Comparison of ENCODE assay signal across 1 cellular context in genomic region chr1:181089777-181090505, GRCh38.
TF ChIP-seq lines count a peak whose summit lies in the region.

No MANE protein-coding gene starts in this region.

TF ChIP-seq in HepG2, 621 proteins besides CTCF, POLR2A, EP300 and RAD21 (continued from another document and continues in another):
- TF ChIP-seq HNF1B (CRISPR knock-in tag; IDR thresholded peaks at IDR 0.05) (0 out of 2 replicates have a peak, but pooled peaks have one; percentile 29), HNRNPUL1 (IDR thresholded peaks at IDR 0.05; ENCODE audit: low read depth, low read length) (no peak), GFI1 (CRISPR knock-in tag; IDR thresholded peaks at IDR 0.05; ENCODE audit: borderline replicate concordance) (0 out of 2 replicates have a peak, but pooled peaks have one; percentile 20), ZNF768 (CRISPR knock-in tag; IDR thresholded peaks at IDR 0.05) (peak; percentile 53; the same call in 1 of the 2 replicates), GABPB1 (CRISPR knock-in tag; IDR thresholded peaks at IDR 0.05) (peak; percentile 61; the same call in 1 of the 2 replicates), ZBTB38 (CRISPR knock-in tag; IDR thresholded peaks at IDR 0.05) (peak; percentile 21; the same call in 1 of the 2 replicates), HNRNPLL (IDR thresholded peaks at IDR 0.05; ENCODE audit: low read depth, low read length, poor library complexity, severe bottlenecking) (peak; percentile 50), TOPORS (CRISPR knock-in tag; IDR thresholded peaks at IDR 0.05) (no peak), ZNF879 (CRISPR knock-in tag; IDR thresholded peaks at IDR 0.05) (no peak), PITX1 (CRISPR knock-in tag; IDR thresholded peaks at IDR 0.05) (peak; percentile 62; the same call in 1 of the 2 replicates), HOMEZ (CRISPR knock-in tag; IDR thresholded peaks at IDR 0.05; ENCODE audit: low read depth) (0 out of 2 replicates have a peak, but pooled peaks have one; percentile 20), ARID2 (CRISPR knock-in tag; IDR thresholded peaks at IDR 0.05; ENCODE audit: borderline replicate concordance) (peak; percentile 15; the same call in 1 of the 2 replicates), YY1 (IDR thresholded peaks at IDR 0.05; ENCODE audit: insufficient read depth, insufficient replicate concordance, low read depth, low read length) (peak; percentile 35), AHDC1 (CRISPR knock-in tag; IDR thresholded peaks at IDR 0.05; ENCODE audit: borderline replicate concordance) (peak; percentile 41; the same call in 1 of the 2 replicates), KLF16 (CRISPR knock-in tag; IDR thresholded peaks at IDR 0.05) (0 out of 4 replicates have a peak, but pooled peaks of 1 of the 2 experiments have one; percentile 11), KMT2A (CRISPR knock-in tag; IDR thresholded peaks at IDR 0.05) (peak; percentile 75), ZNF549 (CRISPR knock-in tag; IDR thresholded peaks at IDR 0.05) (no peak), LCORL (IDR thresholded peaks at IDR 0.05) (no peak), LCORL (CRISPR knock-in tag; IDR thresholded peaks at IDR 0.05) (peak; percentile 26; the same call in 1 of the 2 replicates), ZNF609 (CRISPR knock-in tag; IDR thresholded peaks at IDR 0.05; ENCODE audit: borderline replicate concordance) (peak; percentile 37; the same call in 1 of the 2 replicates), NONO (IDR thresholded peaks at IDR 0.05) (no peak), NONO (CRISPR knock-in tag; conservative IDR thresholded peaks at IDR 0.05) (0 out of 2 replicates have a peak, but pooled peaks have one; percentile 19), MAFG (CRISPR knock-in tag; IDR thresholded peaks at IDR 0.05) (0 out of 2 replicates have a peak, but pooled peaks have one; percentile 23), HNRNPL (IDR thresholded peaks at IDR 0.05; ENCODE audit: low read depth, low read length) (peak; percentile 81), PHF8 (CRISPR knock-in tag; IDR thresholded peaks at IDR 0.05) (peak; percentile 55), AGO1 (IDR thresholded peaks at IDR 0.05; ENCODE audit: low read depth, low read length, poor library complexity, severe bottlenecking) (peak; percentile 43), ZNF7 (CRISPR knock-in tag; IDR thresholded peaks at IDR 0.05) (no peak), ARNT2 (CRISPR knock-in tag; IDR thresholded peaks at IDR 0.05; ENCODE audit: low read depth) (0 out of 2 replicates have a peak, but pooled peaks have one; percentile 47)
- TF ChIP-seq, protein P1, sequence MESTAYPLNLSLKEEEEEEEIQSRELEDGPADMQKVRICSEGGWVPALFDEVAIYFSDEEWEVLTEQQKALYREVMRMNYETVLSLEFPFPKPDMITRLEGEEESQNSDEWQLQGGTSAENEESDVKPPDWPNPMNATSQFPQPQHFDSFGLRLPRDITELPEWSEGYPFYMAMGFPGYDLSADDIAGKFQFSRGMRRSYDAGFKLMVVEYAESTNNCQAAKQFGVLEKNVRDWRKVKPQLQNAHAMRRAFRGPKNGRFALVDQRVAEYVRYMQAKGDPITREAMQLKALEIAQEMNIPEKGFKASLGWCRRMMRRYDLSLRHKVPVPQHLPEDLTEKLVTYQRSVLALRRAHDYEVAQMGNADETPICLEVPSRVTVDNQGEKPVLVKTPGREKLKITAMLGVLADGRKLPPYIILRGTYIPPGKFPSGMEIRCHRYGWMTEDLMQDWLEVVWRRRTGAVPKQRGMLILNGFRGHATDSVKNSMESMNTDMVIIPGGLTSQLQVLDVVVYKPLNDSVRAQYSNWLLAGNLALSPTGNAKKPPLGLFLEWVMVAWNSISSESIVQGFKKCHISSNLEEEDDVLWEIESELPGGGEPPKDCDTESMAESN (CRISPR knock-in tag; conservative IDR thresholded peaks at IDR 0.05): 0 out of 2 replicates have a peak, but pooled peaks have one; percentile 10
- TF ChIP-seq, protein P2, sequence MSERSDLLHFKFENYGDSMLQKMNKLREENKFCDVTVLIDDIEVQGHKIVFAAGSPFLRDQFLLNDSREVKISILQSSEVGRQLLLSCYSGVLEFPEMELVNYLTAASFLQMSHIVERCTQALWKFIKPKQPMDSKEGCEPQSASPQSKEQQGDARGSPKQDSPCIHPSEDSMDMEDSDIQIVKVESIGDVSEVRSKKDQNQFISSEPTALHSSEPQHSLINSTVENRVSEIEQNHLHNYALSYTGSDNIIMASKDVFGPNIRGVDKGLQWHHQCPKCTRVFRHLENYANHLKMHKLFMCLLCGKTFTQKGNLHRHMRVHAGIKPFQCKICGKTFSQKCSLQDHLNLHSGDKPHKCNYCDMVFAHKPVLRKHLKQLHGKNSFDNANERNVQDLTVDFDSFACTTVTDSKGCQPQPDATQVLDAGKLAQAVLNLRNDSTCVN (CRISPR knock-in tag; IDR thresholded peaks at IDR 0.05; ENCODE audit: borderline replicate concordance): peak; percentile 37; the same call in 1 of the 2 replicates
- TF ChIP-seq, protein P3, sequence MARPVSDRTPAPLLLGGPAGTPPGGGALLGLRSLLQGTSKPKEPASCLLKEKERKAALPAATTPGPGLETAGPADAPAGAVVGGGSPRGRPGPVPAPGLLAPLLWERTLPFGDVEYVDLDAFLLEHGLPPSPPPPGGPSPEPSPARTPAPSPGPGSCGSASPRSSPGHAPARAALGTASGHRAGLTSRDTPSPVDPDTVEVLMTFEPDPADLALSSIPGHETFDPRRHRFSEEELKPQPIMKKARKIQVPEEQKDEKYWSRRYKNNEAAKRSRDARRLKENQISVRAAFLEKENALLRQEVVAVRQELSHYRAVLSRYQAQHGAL (CRISPR knock-in tag; IDR thresholded peaks at IDR 0.05; ENCODE audit: not compliant biosample characterization): no peak
- TF ChIP-seq, protein P4, sequence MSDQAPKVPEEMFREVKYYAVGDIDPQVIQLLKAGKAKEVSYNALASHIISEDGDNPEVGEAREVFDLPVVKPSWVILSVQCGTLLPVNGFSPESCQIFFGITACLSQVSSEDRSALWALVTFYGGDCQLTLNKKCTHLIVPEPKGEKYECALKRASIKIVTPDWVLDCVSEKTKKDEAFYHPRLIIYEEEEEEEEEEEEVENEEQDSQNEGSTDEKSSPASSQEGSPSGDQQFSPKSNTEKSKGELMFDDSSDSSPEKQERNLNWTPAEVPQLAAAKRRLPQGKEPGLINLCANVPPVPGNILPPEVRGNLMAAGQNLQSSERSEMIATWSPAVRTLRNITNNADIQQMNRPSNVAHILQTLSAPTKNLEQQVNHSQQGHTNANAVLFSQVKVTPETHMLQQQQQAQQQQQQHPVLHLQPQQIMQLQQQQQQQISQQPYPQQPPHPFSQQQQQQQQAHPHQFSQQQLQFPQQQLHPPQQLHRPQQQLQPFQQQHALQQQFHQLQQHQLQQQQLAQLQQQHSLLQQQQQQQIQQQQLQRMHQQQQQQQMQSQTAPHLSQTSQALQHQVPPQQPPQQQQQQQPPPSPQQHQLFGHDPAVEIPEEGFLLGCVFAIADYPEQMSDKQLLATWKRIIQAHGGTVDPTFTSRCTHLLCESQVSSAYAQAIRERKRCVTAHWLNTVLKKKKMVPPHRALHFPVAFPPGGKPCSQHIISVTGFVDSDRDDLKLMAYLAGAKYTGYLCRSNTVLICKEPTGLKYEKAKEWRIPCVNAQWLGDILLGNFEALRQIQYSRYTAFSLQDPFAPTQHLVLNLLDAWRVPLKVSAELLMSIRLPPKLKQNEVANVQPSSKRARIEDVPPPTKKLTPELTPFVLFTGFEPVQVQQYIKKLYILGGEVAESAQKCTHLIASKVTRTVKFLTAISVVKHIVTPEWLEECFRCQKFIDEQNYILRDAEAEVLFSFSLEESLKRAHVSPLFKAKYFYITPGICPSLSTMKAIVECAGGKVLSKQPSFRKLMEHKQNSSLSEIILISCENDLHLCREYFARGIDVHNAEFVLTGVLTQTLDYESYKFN (CRISPR knock-in tag; conservative IDR thresholded peaks at IDR 0.05): 0 out of 2 replicates have a peak, but pooled peaks have one; percentile 23
- TF ChIP-seq, protein P5, sequence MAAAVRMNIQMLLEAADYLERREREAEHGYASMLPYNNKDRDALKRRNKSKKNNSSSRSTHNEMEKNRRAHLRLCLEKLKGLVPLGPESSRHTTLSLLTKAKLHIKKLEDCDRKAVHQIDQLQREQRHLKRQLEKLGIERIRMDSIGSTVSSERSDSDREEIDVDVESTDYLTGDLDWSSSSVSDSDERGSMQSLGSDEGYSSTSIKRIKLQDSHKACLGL (CRISPR knock-in tag; IDR thresholded peaks at IDR 0.05): 0 out of 2 replicates have a peak, but pooled peaks have one; percentile 33
